23 cellular contexts compared by ENCODE assay signal in genomic region chr7:14207711-14208110, GRCh38.
A peak's percentile ranks its signal among the peaks of the same experiment; 100 is the strongest.
DNase-seq lines count a peak whose midpoint lies in the region; ATAC-seq, FAIRE-seq and TF ChIP-seq lines count a peak whose summit lies in the region.
"Had no signal": no experiment of that assay in that cellular context is flagged by ENCODE, and none has a peak within 500 bp of the region (broad histone marks: within the 10 kb centered on the region; RNA-seq: fewer than 3 reads in every experiment).

No MANE protein-coding gene starts in this region.

- H4K20me1 ChIP-seq in HepG2 (ENCODE audit: insufficient read depth, low read length) (no peaks in the 10 kb centered on the region), K562 (replicated peaks; ENCODE audit: control insufficient read depth, insufficient read depth, low read length) (no peaks in the 10 kb centered on the region)
- H4K20me1 ChIP-seq: BLaER1 had no signal

- POLR2A ChIA-PET in HepG2 (lab: Yijun Ruan, JAX): no interaction called here
- POLR2A ChIA-PET in K562 (lab: Yijun Ruan, JAX): no interaction called here

- H3K4me2 ChIP-seq in HepG2 (ENCODE audit: low read depth, low read length) (no peak overlapping the region), K562 (ENCODE audit: insufficient read depth, low read length) (no peak overlapping the region)
- H3K4me2 ChIP-seq: BLaER1 had no signal

- H3K4me3 ChIP-seq in heart right ventricle (no peak overlapping the region), HepG2 (replicated peaks in 1 of 3; ENCODE audit: insufficient read depth in 1 of 3, low read depth in 2 of 3, low read length in 3 of 3) (no peak overlapping the region), right lobe of liver (no peak overlapping the region), K562 (no peak overlapping the region), pancreas (no peak overlapping the region)
- H3K4me3 ChIP-seq: BLaER1, GM12878 had no signal

- BruUV-seq in HepG2 (replicated peaks; lab: Mats Ljungman, UMichigan): no TSS peak
- no TSS peak for BruUV-seq in K562 (replicated peaks; lab: Mats Ljungman, UMichigan)

- intact Hi-C loops in heart right ventricle (cut with DNase I): no loop called here
- intact Hi-C loops in cardiac septum (cut with DNase I): loop anchor here (5.0 kb wide), 1 partner anchor 215 kb away; no protein-coding TSS in a partner anchor
- intact Hi-C loops in HepG2 (cut with micrococcal nuclease; ENCODE audit: unreplicated experiment): no loop called here
- intact Hi-C loops in right lobe of liver (cut with DNase I): no loop called here
- intact Hi-C loops in K562 (cut with micrococcal nuclease): no loop called here
- intact Hi-C loops in pancreas (cut with DNase I): no loop called here

- H3K4me1 ChIP-seq in heart right ventricle (peaks cover 0 to 9% (median 0%) of the 10 kb centered on the region in 9 donors), HepG2 (ENCODE audit: insufficient read depth, low read length) (no peaks in the 10 kb centered on the region), right lobe of liver (no peaks in the 10 kb centered on the region), K562 (replicated peaks in 1 of 2; ENCODE audit: control insufficient read depth in 2 of 2, insufficient read depth in 2 of 2, low read length in 2 of 2) (no peaks in the 10 kb centered on the region), pancreas (no peaks in the 10 kb centered on the region)
- H3K4me1 ChIP-seq: BLaER1 had no signal

- no peaks in the 10 kb centered on the region for H3K9me1 ChIP-seq in K562 (ENCODE audit: control insufficient read depth, insufficient read depth, low read length)

- H3K9me3 ChIP-seq in heart right ventricle (peaks cover 0 to 4% (median 0%) of the 10 kb centered on the region in 11 donors), HepG2 (ENCODE audit: low read length) (peaks cover 89% of the 10 kb centered on the region), right lobe of liver (no peaks in the 10 kb centered on the region), K562 (replicated peaks; ENCODE audit: control insufficient read depth, insufficient read depth, low read depth, low read length) (no peaks in the 10 kb centered on the region), pancreas (no peaks in the 10 kb centered on the region)
- H3K9me3 ChIP-seq: BE2C, BLaER1 had no signal

- TF ChIP-seq CTCF in heart right ventricle (IDR thresholded peaks at IDR 0.05): no peak
- no peak for TF ChIP-seq CTCF in HepG2 (CRISPR knock-in tag; IDR thresholded peaks at IDR 0.05)
- no peak for TF ChIP-seq CTCF in right lobe of liver (IDR thresholded peaks at IDR 0.05)
- no peak for TF ChIP-seq CTCF in K562 (IDR thresholded peaks at IDR 0.05 in 2 of 3, conservative IDR thresholded peaks at IDR 0.05 in 1 of 3; ENCODE audit: insufficient read depth in 2 of 3, low read depth in 1 of 3, low read length in 3 of 3)
- no peak for TF ChIP-seq CTCF in pancreas (IDR thresholded peaks at IDR 0.05)

- TF ChIP-seq RAD21 in HepG2 (CRISPR knock-in tag; IDR thresholded peaks at IDR 0.05) (no peak), K562 (CRISPR knock-in tag; conservative IDR thresholded peaks at IDR 0.05 in 1 of 2, IDR thresholded peaks at IDR 0.05 in 1 of 2) (no peak)

- H3K27ac ChIP-seq in heart right ventricle (peak overlapping the region in 6 of 10 donors; percentile 22 to 72 (median 37)), HepG2 (ENCODE audit: extremely low read length, insufficient read depth, low read length) (no peak overlapping the region), right lobe of liver (no peak overlapping the region), K562 (ENCODE audit: extremely low read depth, low read depth, low read length) (no peak overlapping the region), pancreas (no peak overlapping the region)
- H3K27ac ChIP-seq: 22Rv1, BLaER1 had no signal

- H3K27me3 ChIP-seq in heart right ventricle (no peaks in the 10 kb centered on the region), HepG2 (ENCODE audit: control insufficient read depth in 1 of 2, insufficient read depth in 2 of 2, low read length in 2 of 2) (no peaks in the 10 kb centered on the region), right lobe of liver (no peaks in the 10 kb centered on the region), K562 (ENCODE audit: control insufficient read depth in 2 of 2, insufficient read depth in 2 of 2, low read length in 2 of 2) (no peaks in the 10 kb centered on the region), pancreas (no peaks in the 10 kb centered on the region)
- H3K27me3 ChIP-seq: BE2C, BLaER1 had no signal

- CTCF ChIA-PET in HepG2 (lab: Yijun Ruan, JAX; ENCODE audit: low intra/inter-chr PET ratio, low total read pairs): no interaction called here
- CTCF ChIA-PET in K562 (lab: Yijun Ruan, JAX; ENCODE audit: low intra/inter-chr PET ratio): no interaction called here

- FAIRE-seq in HepG2 (lab: Jason Lieb, UNC): no peak
- FAIRE-seq in K562 (lab: Jason Lieb, UNC): no peak
- no peak for FAIRE-seq in pancreas (lab: Jason Lieb, UNC)
- FAIRE-seq: GM12878, GM12892, GM18507 had no signal

- TF ChIP-seq POLR2A in HepG2 (IDR thresholded peaks at IDR 0.05; ENCODE audit: insufficient read depth in 1 of 2, low read depth in 2 of 2, low read length in 2 of 2): no peak
- TF ChIP-seq POLR2A in right lobe of liver (IDR thresholded peaks at IDR 0.05): no peak
- TF ChIP-seq POLR2A in K562 (conservative IDR thresholded peaks at IDR 0.05): no peak

- ATAC-seq in heart right ventricle (no peak), HepG2 (no peak), right lobe of liver (no peak), K562 (no peak), pancreas (no peak)
- ATAC-seq: GM12878 had no signal

- H2AFZ ChIP-seq in HepG2 (ENCODE audit: low read length) (no peak overlapping the region), K562 (ENCODE audit: low read depth, low read length) (no peak overlapping the region)

- in situ Hi-C loops in HepG2 (cut with HindIII; ENCODE audit: extremely low pct_ligation_motif_present, low pct_unique_long_range_greater_than_20kb) (no loop called here), K562 (cut with MboI) (no loop called here)

- no peaks in the 10 kb centered on the region for H3K79me2 ChIP-seq in HepG2 (ENCODE audit: insufficient read depth, low read length)
- no peaks in the 10 kb centered on the region for H3K79me2 ChIP-seq in K562 (ENCODE audit: control insufficient read depth, insufficient read depth, low read length)

- TF ChIP-seq EP300 in HepG2 (IDR thresholded peaks at IDR 0.05; ENCODE audit: low read depth in 2 of 2, low read length in 2 of 2) (no peak), HepG2 (CRISPR knock-in tag; IDR thresholded peaks at IDR 0.05; ENCODE audit: borderline replicate concordance) (no peak), K562 (IDR thresholded peaks at IDR 0.05; ENCODE audit: low read length) (no peak)

- no peak overlapping the region for H3K9ac ChIP-seq in HepG2 (ENCODE audit: insufficient read depth, low read depth, low read length)
- H3K9ac ChIP-seq in K562 (ENCODE audit: insufficient read depth in 1 of 2, low read depth in 2 of 2, low read length in 2 of 2): no peak overlapping the region
- H3K9ac ChIP-seq: BLaER1 had no signal

- DNase-seq in heart right ventricle (no peak), cardiac septum (ENCODE audit: low spot score) (no peak), HepG2 (ENCODE audit: low spot score) (no peak), right lobe of liver (no peak), K562 (ENCODE audit: extremely low read depth in 1 of 4, low spot score in 3 of 4) (no peak), pancreas (no peak)
- DNase-seq: BE2C; C1 segment of cervical spinal cord; CD4-positive, alpha-beta memory T cell; CD4-positive, CD25-positive, alpha-beta regulatory T cell; CD8-positive, alpha-beta memory T cell; COR-L47; DMS 273 treated with DMSO at 0.1 percent for 48 hours; DMS153; DMS79; DND-41; EL; GDM1 had no signal

- H3K36me3 ChIP-seq in heart right ventricle (no peaks in the 10 kb centered on the region), HepG2 (replicated peaks in 1 of 2; ENCODE audit: control insufficient read depth in 1 of 2, insufficient read depth in 2 of 2, low read length in 2 of 2) (no peaks in the 10 kb centered on the region), right lobe of liver (no peaks in the 10 kb centered on the region), K562 (ENCODE audit: control insufficient read depth, insufficient read depth, low read length) (no peaks in the 10 kb centered on the region), pancreas (no peaks in the 10 kb centered on the region)
- H3K36me3 ChIP-seq: BE2C, BLaER1 had no signal

TF ChIP-seq in HepG2, 621 proteins besides CTCF, POLR2A, EP300 and RAD21 (continues in another document):
- TF ChIP-seq PCBP1 (IDR thresholded peaks at IDR 0.05; ENCODE audit: borderline replicate concordance, low read depth, low read length) (no peak), NFE2L1 (CRISPR knock-in tag; IDR thresholded peaks at IDR 0.05; ENCODE audit: borderline replicate concordance) (no peak), ZNF275 (CRISPR knock-in tag; IDR thresholded peaks at IDR 0.05; ENCODE audit: borderline replicate concordance) (no peak), MAFK (conservative IDR thresholded peaks at IDR 0.05 in 1 of 2, IDR thresholded peaks at IDR 0.05 in 1 of 2; ENCODE audit: low read length in 2 of 2) (peak; percentile 23 to 75; a peak in 3 of 4 replicates)

TF ChIP-seq in K562, 482 proteins besides CTCF, POLR2A, EP300 and RAD21:
- TF ChIP-seq MAFF (IDR thresholded peaks at IDR 0.05; ENCODE audit: low read length) (0 out of 2 replicates have a peak, but pooled peaks have one; percentile 15), MITF (IDR thresholded peaks at IDR 0.05) (no peak), NELFE (IDR thresholded peaks at IDR 0.05; ENCODE audit: insufficient read depth, insufficient read length) (no peak), FOS (IDR thresholded peaks at IDR 0.05; ENCODE audit: extremely low read depth, insufficient read length) (no peak), MAFG (tag; conservative IDR thresholded peaks at IDR 0.05) (peak; percentile 37; the same call in 1 of the 2 replicates), ZNF316 (IDR thresholded peaks at IDR 0.05) (peak; percentile 52; the same call in 1 of the 2 replicates)

Comparison
In these comparisons a context has a peak if more than half of its experiments do, and no peak if none do; other contexts are left out.
1. H3K27ac ChIP-seq: peak in heart right ventricle (6 of 10); none in HepG2 (single experiment), right lobe of liver (0 of 3), K562 (single experiment) and pancreas (0 of 4).